Comparison of ENCODE assay signal across 35 cellular contexts in genomic region chr21:20591294-20591693, GRCh38.
DNase-seq lines count a peak whose midpoint lies in the region; ATAC-seq, FAIRE-seq and TF ChIP-seq lines count a peak whose summit lies in the region.
"Had no signal": no experiment of that assay in that cellular context is flagged by ENCODE, and none has a peak within 500 bp of the region (broad histone marks: within the 10 kb centered on the region; RNA-seq: fewer than 3 reads in every experiment).

No MANE protein-coding gene starts in this region.

- POLR2A ChIA-PET in SK-N-SH (lab: Yijun Ruan, JAX) (no interaction called here), PC-3 (lab: Charles Lee; ENCODE audit: unreplicated experiment) (no interaction called here), K562 (lab: Yijun Ruan, JAX) (no interaction called here)

- H3K4me3 Mint-ChIP-seq in stimulated activated effector memory CD8-positive, alpha-beta T cell treated with anti-CD3 and anti-CD28 coated beads, Interleukin-12 subunit alpha, Interleukin-12 subunit beta, amount 100 ng/mL, for 72 hours = no peak overlapping the region
- no peak overlapping the region for H3K4me3 Mint-ChIP-seq in nephron progenitor cell
- H3K4me3 Mint-ChIP-seq: activated CD4-positive, alpha-beta T cell treated with anti-CD3 and anti-CD28 coated beads, Interleukin-2, amount 10 ng/mL, durations not matched to agents 24 days and 14 days; activated naive CD8-positive, alpha-beta T cell treated with anti-CD3 and anti-CD28 coated beads for 36 hours; central memory CD8-positive, alpha-beta T cell; mesothelial cell of epicardium; WTC11 had no signal

- no peak for ATAC-seq in SK-N-SH treated with all-trans-retinoic acid at 6 μM for 48 hours
- no peak for ATAC-seq in PC-3
- ATAC-seq in K562 = no peak
- ATAC-seq in stimulated activated effector memory CD8-positive, alpha-beta T cell treated with anti-CD3 and anti-CD28 coated beads, Interleukin-12 subunit alpha, Interleukin-12 subunit beta, amount 100 ng/mL, for 72 hours = peak; percentile 37
- no peak for ATAC-seq in aorta (ENCODE audit: low FRiP score)
- ATAC-seq: esophagus mucosa, Panc1, WTC11 had no signal

- no peaks in the 10 kb centered on the region for H3K9me1 ChIP-seq in K562 (ENCODE audit: control insufficient read depth, insufficient read depth, low read length)

- H3K4me1 ChIP-seq in SK-N-SH (ENCODE audit: control insufficient read depth in 1 of 2, insufficient read depth in 2 of 2, low read depth in 1 of 2, low read length in 1 of 2) (no peaks in the 10 kb centered on the region), PC-3 (ENCODE audit: insufficient read depth, low read length) (no peaks in the 10 kb centered on the region), K562 (replicated peaks in 1 of 2; ENCODE audit: control insufficient read depth in 2 of 2, insufficient read depth in 2 of 2, low read length in 2 of 2) (no peaks in the 10 kb centered on the region), aorta (ENCODE audit: control insufficient read depth in 1 of 2, insufficient read depth in 2 of 2, low read length in 2 of 2) (no peaks in the 10 kb centered on the region)
- H3K4me1 ChIP-seq: ascending aorta, suprapubic skin, upper lobe of left lung had no signal

- no peaks in the 10 kb centered on the region for H3K36me3 Mint-ChIP-seq in stimulated activated effector memory CD8-positive, alpha-beta T cell treated with anti-CD3 and anti-CD28 coated beads, Interleukin-12 subunit alpha, Interleukin-12 subunit beta, amount 100 ng/mL, for 72 hours
- no peaks in the 10 kb centered on the region for H3K36me3 Mint-ChIP-seq in nephron progenitor cell (ENCODE audit: low read depth)
- H3K36me3 Mint-ChIP-seq: activated naive CD8-positive, alpha-beta T cell treated with anti-CD3 and anti-CD28 coated beads for 36 hours had no signal

- H3K27ac Mint-ChIP-seq in stimulated activated effector memory CD8-positive, alpha-beta T cell treated with anti-CD3 and anti-CD28 coated beads, Interleukin-12 subunit alpha, Interleukin-12 subunit beta, amount 100 ng/mL, for 72 hours = no peak overlapping the region
- no peak overlapping the region for H3K27ac Mint-ChIP-seq in nephron progenitor cell
- H3K27ac Mint-ChIP-seq: activated CD4-positive, alpha-beta T cell treated with anti-CD3 and anti-CD28 coated beads, Interleukin-2, amount 10 ng/mL, durations not matched to agents 24 days and 14 days; activated naive CD8-positive, alpha-beta T cell treated with anti-CD3 and anti-CD28 coated beads for 36 hours; mesothelial cell of epicardium had no signal

- H3K27me3 ChIP-seq in SK-N-SH (ENCODE audit: insufficient read depth) (no peaks in the 10 kb centered on the region), PC-3 (ENCODE audit: low read length) (no peaks in the 10 kb centered on the region), K562 (ENCODE audit: control insufficient read depth in 2 of 2, insufficient read depth in 2 of 2, low read length in 2 of 2) (no peaks in the 10 kb centered on the region), aorta (ENCODE audit: control insufficient read depth in 1 of 2, insufficient read depth in 2 of 2, low read length in 1 of 2) (no peaks in the 10 kb centered on the region)
- H3K27me3 ChIP-seq: ascending aorta, neutrophil, suprapubic skin, upper lobe of left lung had no signal

- CTCF ChIA-PET in SK-N-SH (lab: Yijun Ruan, JAX) (no interaction called here), PC-3 (lab: Charles Lee) (no interaction called here), K562 (lab: Yijun Ruan, JAX; ENCODE audit: low intra/inter-chr PET ratio) (no interaction called here)

- no peaks in the 10 kb centered on the region for H3K4me1 Mint-ChIP-seq in stimulated activated effector memory CD8-positive, alpha-beta T cell treated with anti-CD3 and anti-CD28 coated beads, Interleukin-12 subunit alpha, Interleukin-12 subunit beta, amount 100 ng/mL, for 72 hours
- H3K4me1 Mint-ChIP-seq in nephron progenitor cell = no peaks in the 10 kb centered on the region
- H3K4me1 Mint-ChIP-seq: activated CD4-positive, alpha-beta T cell treated with anti-CD3 and anti-CD28 coated beads, Interleukin-2, amount 10 ng/mL, durations not matched to agents 24 days and 14 days; activated naive CD8-positive, alpha-beta T cell treated with anti-CD3 and anti-CD28 coated beads for 36 hours; central memory CD8-positive, alpha-beta T cell had no signal

- DNase-seq in SK-N-SH (no peak), PC-3 (peak; percentile 29), K562 (ENCODE audit: extremely low read depth in 1 of 4, low spot score in 3 of 4) (no peak), aorta (no peak), COR-L47 (lab: John Stamatoyannopoulos, UW) (no peak), nephron progenitor cell (no peak)
- no peak for DNase-seq in stimulated activated effector memory CD8-positive, alpha-beta T cell treated with anti-CD3 and anti-CD28 coated beads, Interleukin-12 subunit alpha, Interleukin-12 subunit beta, amount 100 ng/mL, for 72 hours (ENCODE audit: low spot score in 2 of 2)
- DNase-seq: activated CD4-positive, alpha-beta T cell treated with anti-CD3 and anti-CD28 coated beads, Interleukin-2, amount 10 ng/mL, durations not matched to agents 24 days and 14 days; activated CD8-positive, alpha-beta memory T cell treated with anti-CD3 and anti-CD28 coated beads for 24 hours; activated effector memory CD4-positive, alpha-beta T cell treated with anti-CD3 and anti-CD28 coated beads, Interleukin-2, amount 50 U/mL, for 16 hours; activated naive CD8-positive, alpha-beta T cell treated with anti-CD3 and anti-CD28 coated beads for 36 hours; activated T-cell treated with anti-CD3 and anti-CD28 coated beads for 4 hours; Calu3; DMS79 treated with DMSO at 0.1 percent for 48 hours; foreskin fibroblast; GM23248; KG1; NCI-H1417 treated with DMSO at 0.1 percent for 48 hours; NCI-H2029 treated with DMSO at 0.1 percent for 48 hours; NCI-H526 treated with DMSO at 0.1 percent for 48 hours; SHP77; stimulated activated naive CD4-positive, alpha-beta T cell; SW 1271; upper lobe of left lung had no signal

- H3K4me2 ChIP-seq in SK-N-SH (no peak overlapping the region), PC-3 (ENCODE audit: low read length) (no peak overlapping the region), K562 (ENCODE audit: insufficient read depth, low read length) (no peak overlapping the region)

- no peaks in the 10 kb centered on the region for H3K27me3 Mint-ChIP-seq in nephron progenitor cell (ENCODE audit: low read depth, poor library complexity)
- H3K27me3 Mint-ChIP-seq: activated CD4-positive, alpha-beta T cell treated with anti-CD3 and anti-CD28 coated beads, Interleukin-2, amount 10 ng/mL, durations not matched to agents 24 days and 14 days; activated naive CD8-positive, alpha-beta T cell treated with anti-CD3 and anti-CD28 coated beads for 36 hours; central memory CD8-positive, alpha-beta T cell had no signal

- H4K20me1 ChIP-seq in SK-N-SH (ENCODE audit: insufficient read depth) (no peaks in the 10 kb centered on the region), PC-3 (ENCODE audit: low read length) (no peaks in the 10 kb centered on the region), K562 (replicated peaks; ENCODE audit: control insufficient read depth, insufficient read depth, low read length) (no peaks in the 10 kb centered on the region)

- intact Hi-C loops in PC-3 (cut with micrococcal nuclease) (no loop called here), K562 (cut with micrococcal nuclease) (no loop called here), aorta (cut with DNase I) (no loop called here)

- no peak overlapping the region for H3K27ac ChIP-seq in SK-N-SH (ENCODE audit: low read depth in 2 of 2, low read length in 1 of 2)
- no peak overlapping the region for H3K27ac ChIP-seq in PC-3 (ENCODE audit: low read length)
- no peak overlapping the region for H3K27ac ChIP-seq in K562 (ENCODE audit: extremely low read depth, low read depth, low read length)
- H3K27ac ChIP-seq in aorta (ENCODE audit: low read depth in 1 of 2, low read length in 2 of 2) = no peak overlapping the region
- H3K27ac ChIP-seq: 22Rv1, ascending aorta, C4-2B, GM23248, neutrophil, suprapubic skin, upper lobe of left lung had no signal

- in situ Hi-C loops in K562 (cut with MboI) = no loop called here

- no peak for TF ChIP-seq CTCF in SK-N-SH (IDR thresholded peaks at IDR 0.05)
- no peak for TF ChIP-seq CTCF in PC-3 (conservative IDR thresholded peaks at IDR 0.05; ENCODE audit: low read depth, low read length)
- no peak for TF ChIP-seq CTCF in K562 (IDR thresholded peaks at IDR 0.05 in 2 of 3, conservative IDR thresholded peaks at IDR 0.05 in 1 of 3; ENCODE audit: insufficient read depth in 2 of 3, low read depth in 1 of 3, low read length in 3 of 3)
- no peak for TF ChIP-seq CTCF in nephron progenitor cell (IDR thresholded peaks at IDR 0.05)

- peak in 1 of 2 experiments; percentile 12; a peak in 1 of 4 replicates for TF ChIP-seq EP300 in SK-N-SH (IDR thresholded peaks at IDR 0.05; ENCODE audit: borderline replicate concordance in 1 of 2, low read depth in 1 of 2, low read length in 1 of 2)
- no peak for TF ChIP-seq EP300 in K562 (IDR thresholded peaks at IDR 0.05; ENCODE audit: low read length)

- H3K9ac ChIP-seq in SK-N-SH (no peak overlapping the region), PC-3 (ENCODE audit: low read length) (no peak overlapping the region), K562 (ENCODE audit: insufficient read depth in 1 of 2, low read depth in 2 of 2, low read length in 2 of 2) (no peak overlapping the region)
- H3K9ac ChIP-seq: GM23248 had no signal

- BruUV-seq in PC-3 (replicated peaks; lab: Mats Ljungman, UMichigan) (no TSS peak), K562 (replicated peaks; lab: Mats Ljungman, UMichigan) (no TSS peak)

- no peak for TF ChIP-seq POLR2A in K562 (conservative IDR thresholded peaks at IDR 0.05)

- WGBS in SK-N-SH (ENCODE audit: low lambda C conversion rate) = 3% methylated on average over 1 of the region's 1 CpG
- WGBS in K562 (ENCODE audit: insufficient coverage, low coverage, missing lambda C conversion rate) = 0% methylated on average over 1 of the region's 1 CpG
- WGBS in aorta, 2 donors = 70 to 75% methylated on average over 1 of the region's 1 CpG

- H3K9me2 ChIP-seq in SK-N-SH (no peaks in the 10 kb centered on the region), PC-3 (replicated peaks; ENCODE audit: low read length) (no peaks in the 10 kb centered on the region)

- H3F3A ChIP-seq in SK-N-SH (replicated peaks; ENCODE audit: insufficient read depth) (no peaks in the 10 kb centered on the region), PC-3 (ENCODE audit: low read length, unreplicated experiment) (no peaks in the 10 kb centered on the region)

- no peaks in the 10 kb centered on the region for H3K79me2 ChIP-seq in SK-N-SH (ENCODE audit: insufficient read depth)
- H3K79me2 ChIP-seq in PC-3 (ENCODE audit: low read length) = no peaks in the 10 kb centered on the region
- H3K79me2 ChIP-seq in K562 (ENCODE audit: control insufficient read depth, insufficient read depth, low read length) = no peaks in the 10 kb centered on the region

- H3K9me3 Mint-ChIP-seq in stimulated activated effector memory CD8-positive, alpha-beta T cell treated with anti-CD3 and anti-CD28 coated beads, Interleukin-12 subunit alpha, Interleukin-12 subunit beta, amount 100 ng/mL, for 72 hours = peaks cover 6% of the 10 kb centered on the region
- H3K9me3 Mint-ChIP-seq in nephron progenitor cell = peaks cover 11% of the 10 kb centered on the region
- H3K9me3 Mint-ChIP-seq: activated CD4-positive, alpha-beta T cell treated with anti-CD3 and anti-CD28 coated beads, Interleukin-2, amount 10 ng/mL, durations not matched to agents 24 days and 14 days had no signal

- TF ChIP-seq RAD21 in SK-N-SH (IDR thresholded peaks at IDR 0.05; ENCODE audit: low read length) (no peak), K562 (CRISPR knock-in tag; conservative IDR thresholded peaks at IDR 0.05 in 1 of 2, IDR thresholded peaks at IDR 0.05 in 1 of 2) (no peak)

- H3K9me3 ChIP-seq in SK-N-SH = no peaks in the 10 kb centered on the region
- H3K9me3 ChIP-seq in PC-3 (ENCODE audit: low read length) = no peaks in the 10 kb centered on the region
- no peaks in the 10 kb centered on the region for H3K9me3 ChIP-seq in K562 (replicated peaks; ENCODE audit: control insufficient read depth, insufficient read depth, low read depth, low read length)
- H3K9me3 ChIP-seq in aorta (ENCODE audit: control insufficient read depth, low read length) = peaks cover 1% of the 10 kb centered on the region
- H3K9me3 ChIP-seq: ascending aorta, neutrophil, suprapubic skin, upper lobe of left lung had no signal

- H3K4me3 ChIP-seq in SK-N-SH (ENCODE audit: low read depth in 2 of 2, low read length in 1 of 2) = no peak overlapping the region
- no peak overlapping the region for H3K4me3 ChIP-seq in PC-3 (ENCODE audit: low read length)
- no peak overlapping the region for H3K4me3 ChIP-seq in K562
- no peak overlapping the region for H3K4me3 ChIP-seq in aorta (ENCODE audit: low read length in 2 of 2)
- H3K4me3 ChIP-seq: ascending aorta, GM23248, suprapubic skin, upper lobe of left lung had no signal

- H2AFZ ChIP-seq in SK-N-SH (ENCODE audit: low read depth) (no peak overlapping the region), PC-3 (ENCODE audit: low read length) (no peak overlapping the region), K562 (ENCODE audit: low read depth, low read length) (no peak overlapping the region)
- H2AFZ ChIP-seq: GM23248 had no signal

- H3K36me3 ChIP-seq in SK-N-SH (replicated peaks in 1 of 2; ENCODE audit: control insufficient read depth in 1 of 2, insufficient read depth in 2 of 2, low read length in 1 of 2) (no peaks in the 10 kb centered on the region), PC-3 (ENCODE audit: low read depth, low read length) (no peaks in the 10 kb centered on the region), K562 (ENCODE audit: control insufficient read depth, insufficient read depth, low read length) (no peaks in the 10 kb centered on the region), aorta (ENCODE audit: control insufficient read depth in 1 of 2, insufficient read depth in 2 of 2, low read length in 1 of 2) (no peaks in the 10 kb centered on the region)
- H3K36me3 ChIP-seq: ascending aorta, neutrophil, suprapubic skin, upper lobe of left lung had no signal

- FAIRE-seq in K562 (lab: Jason Lieb, UNC) = peak; percentile 11

Comparison
In these comparisons a context has a peak if more than half of its experiments do, and no peak if none do; other contexts are left out.
1. Of the 27 proteins assayed by ChIP-seq in both K562 and SK-N-SH: peak only in K562: none; only in SK-N-SH: JUND; in both: none; in neither: 25; mixed calls (peak in some experiments, not most) for 1.